ENCODE assay signal across 10 cellular contexts in genomic region chr12:120238224-120238616, GRCh38. TPM values are rescaled to one million over a fixed set of nuclear protein-coding genes. Genes with fewer than 3 reads are reported as not detected.
A peak's percentile ranks its signal among the peaks of the same experiment; 100 is the strongest.
DNase-seq lines count a peak whose midpoint lies in the region; FAIRE-seq and TF ChIP-seq lines count a peak whose summit lies in the region.
"Had no signal": no experiment of that assay in that cellular context is flagged by ENCODE, and none has a peak within 500 bp of the region (broad histone marks: within the 10 kb centered on the region; RNA-seq: fewer than 3 reads in every experiment).

No MANE protein-coding gene starts in this region.

- peaks cover 66% of the 10 kb centered on the region for H3K4me1 ChIP-seq in SJSA1 (replicated peaks)
- peaks cover 57 to 100% (median 92%) of the 10 kb centered on the region in 3 donors for H3K4me1 ChIP-seq in esophagus squamous epithelium
- H3K4me1 ChIP-seq in spleen = peaks cover 81 to 100% (median 100%) of the 10 kb centered on the region in 6 donors

- in situ Hi-C loops in KBM-7 (cut with MboI; ENCODE audit: low pct_unique_long_range_greater_than_20kb, low sequenced_read_pairs) = no loop called here

- WGBS in esophagus squamous epithelium, 2 donors = 41 to 47% methylated on average over 4 to 5 of the region's 8 CpGs
- 13 to 55% (median 44%) methylated on average over 4 to 8 of the region's 8 CpGs for WGBS in spleen, 5 donors

- no peak overlapping the region for H3K4me3 ChIP-seq in SJSA1
- peak overlapping the region in 1 of 4 donors; percentile 5 for H3K4me3 ChIP-seq in esophagus squamous epithelium
- peak overlapping the region in 2 of 8 donors; percentile 4 to 44 for H3K4me3 ChIP-seq in spleen

- DNase-seq in SJSA1 (ENCODE audit: low read depth in 1 of 2, low spot score in 2 of 2) (no peak), esophagus squamous epithelium (lab: John Stamatoyannopoulos, UW) (no peak), spleen (no peak), H54 (ENCODE audit: insufficient read length, low spot score) (no peak), KBM-7 (no peak), RKO (ENCODE audit: low spot score) (no peak)
- DNase-seq: NCI-H526, T-helper 9 cell had no signal

- TF ChIP-seq CTCF in esophagus squamous epithelium (IDR thresholded peaks at IDR 0.05) (no peak), spleen (IDR thresholded peaks at IDR 0.05 in 8 of 11, conservative IDR thresholded peaks at IDR 0.05 in 3 of 11) (no peak)

- intact Hi-C loops in esophagus squamous epithelium (cut with DNase I) = no loop called here
- intact Hi-C loops in spleen (cut with DNase I; ENCODE audit: low total_unique reads) = no loop called here

- H3K9me3 ChIP-seq in SJSA1 (replicated peaks) (no peaks in the 10 kb centered on the region), esophagus squamous epithelium (no peaks in the 10 kb centered on the region), spleen (no peaks in the 10 kb centered on the region)

- peaks cover 4% of the 10 kb centered on the region; the same call in 1 of the 2 replicates for H3K36me3 ChIP-seq in SJSA1
- H3K36me3 ChIP-seq in esophagus squamous epithelium = no peaks in the 10 kb centered on the region
- peaks cover 0 to 13% (median 0%) of the 10 kb centered on the region in 6 donors for H3K36me3 ChIP-seq in spleen

- FAIRE-seq in H54 (lab: Jason Lieb, UNC) = no peak
- FAIRE-seq: GM19239 had no signal

- no peak for TF ChIP-seq POLR2A in esophagus squamous epithelium (IDR thresholded peaks at IDR 0.05)
- no peak for TF ChIP-seq POLR2A in spleen (IDR thresholded peaks at IDR 0.05)
- TF ChIP-seq POLR2A in H54 (IDR thresholded peaks at IDR 0.05; ENCODE audit: low read depth, low read length) = no peak

- H3K27me3 ChIP-seq in SJSA1 (replicated peaks) (no peaks in the 10 kb centered on the region), esophagus squamous epithelium (no peaks in the 10 kb centered on the region), spleen (replicated peaks in 1 of 7) (peaks cover 0 to 72% (median 0%) of the 10 kb centered on the region in 7 donors)

- H3K27ac ChIP-seq in SJSA1 (peak overlapping the region; percentile 87), esophagus squamous epithelium (peak overlapping the region; percentile 68 to 89 (median 84)), spleen (peak overlapping the region in 7 of 8 donors; percentile 77 to 92 (median 87))

RNA-seq across cellular contexts. Expression of gene PXN, which starts 27.3 kb away (rescaled TPM):
- 26.4 and 44.2 TPM in 2 replicates for total RNA-seq in SJSA1 (2014; rRNA removed; shearing (Covaris generic))
- total RNA-seq in esophagus squamous epithelium (10 to 100 TPM; 18.2 to 44.4 (median 21.4) TPM), spleen (100 to 1,000 TPM in 5 of 7 donors, 10 to 100 TPM in 2; 91.8 to 161 (median 149) TPM)
- 10 to 100 TPM; 22.3 to 49.8 (median 35.6) TPM for polyA plus RNA-seq in spleen

RNA-seq across cellular contexts. Expression of gene RPLP0, which starts 37.3 kb away (rescaled TPM):
- 2,307 and 4,128 TPM in 2 replicates for total RNA-seq in SJSA1 (2014; rRNA removed; shearing (Covaris generic))
- total RNA-seq in esophagus squamous epithelium = 1,000 to 10,000 TPM; 3,136 to 5,114 (median 4,044) TPM
- total RNA-seq in spleen = 1,000 to 10,000 TPM; 1,023 to 1,741 (median 1,286) TPM
- polyA plus RNA-seq in spleen = 1,000 to 10,000 TPM; 3,423 to 5,071 (median 3,908) TPM

RNA-seq across cellular contexts. Expression of gene GCN1, which starts 43.7 kb away (rescaled TPM):
- 41.0 and 47.4 TPM in 2 replicates for total RNA-seq in SJSA1 (2014; rRNA removed; shearing (Covaris generic))
- 100 to 1,000 TPM in 1 of 4 donors, 10 to 100 TPM in 3; 39.5 to 117 (median 63.7) TPM for total RNA-seq in esophagus squamous epithelium
- 100 to 1,000 TPM in 4 of 7 donors, 10 to 100 TPM in 3; 91.6 to 131 (median 106) TPM for total RNA-seq in spleen
- 10 to 100 TPM; 10.4 to 22.1 (median 14.5) TPM for polyA plus RNA-seq in spleen

RNA-seq across cellular contexts. Expression of gene RNU4-2, which starts 53.5 kb away (rescaled TPM):
- under 0.01 TPM in 2 replicates for total RNA-seq in SJSA1 (2014; rRNA removed; shearing (Covaris generic))
- under 1 TPM in 3 of 4 donors, not detected in 1; under 0.01 TPM for total RNA-seq in esophagus squamous epithelium
- over 10,000 TPM in 4 of 7 donors, under 1 TPM in 3; under 0.01 to 20,748 (median 15,186) TPM for total RNA-seq in spleen
- polyA plus RNA-seq in spleen = not detected
- total RNA-seq: G401 had no signal

RNA-seq across cellular contexts. Expression of gene RNU4-1, which starts 54.8 kb away (rescaled TPM):
- under 0.01 TPM in 2 replicates for total RNA-seq in SJSA1 (2014; rRNA removed; shearing (Covaris generic))
- under 1 TPM in 3 of 4 donors, not detected in 1; under 0.01 TPM for total RNA-seq in esophagus squamous epithelium
- 1,000 to 10,000 TPM in 4 of 7 donors, under 1 TPM in 2, not detected in 1; under 0.01 to 7,358 (median 2,736) TPM for total RNA-seq in spleen
- not detected for polyA plus RNA-seq in spleen
- total RNA-seq: G401 had no signal
